Comparison of ENCODE assay signal across 15 cellular contexts in the genomic region with DNA sequence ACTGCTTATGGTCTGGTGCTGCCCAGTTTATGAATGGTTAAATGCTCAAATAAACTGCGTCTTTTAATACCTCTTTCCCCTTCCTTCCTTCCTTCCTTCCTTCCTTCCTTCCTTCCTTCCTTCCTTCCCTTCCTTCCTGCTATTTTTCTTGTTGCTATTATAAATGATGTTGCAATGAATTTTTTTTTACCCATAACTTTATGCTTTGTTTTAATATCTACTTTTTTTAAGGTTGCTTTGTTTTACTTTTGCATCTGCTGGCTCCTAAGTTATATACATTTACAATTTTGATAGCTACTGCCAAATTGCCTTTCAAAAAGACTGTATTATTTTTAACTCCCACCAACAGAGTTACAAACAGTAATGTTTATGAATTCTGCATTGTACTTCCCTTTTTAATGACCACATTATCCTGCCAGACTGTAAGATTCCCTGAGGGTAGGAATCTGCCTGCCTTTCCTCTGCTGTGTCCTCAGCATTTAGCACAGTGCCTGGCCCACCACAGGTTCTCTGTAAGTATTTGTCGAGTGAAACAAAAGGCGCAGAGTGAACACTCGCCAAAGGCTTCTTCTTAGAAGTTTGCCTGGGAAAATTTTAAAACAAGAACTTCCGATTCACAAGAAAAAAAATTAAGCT. TPM values are rescaled to one million over a fixed set of nuclear protein-coding genes. Genes with fewer than 3 reads are reported as not detected.
"Had no signal": no experiment of that assay in that cellular context is flagged by ENCODE, and none has a peak within 500 bp of the region (broad histone marks: within the 10 kb centered on the region; RNA-seq: fewer than 3 reads in every experiment).

No MANE protein-coding gene starts in this region.

- H3K36me3 ChIP-seq: breast epithelium, right atrium auricular region, vagina, WERI-Rb-1 had no signal

- H3K27ac ChIP-seq: breast epithelium, right atrium auricular region, skin epidermis, vagina, WERI-Rb-1 had no signal

- ATAC-seq: activated CD8-positive, alpha-beta T cell treated with anti-CD3 and anti-CD28 coated beads, Interleukin-2, amount 10 ng/mL, durations not matched to agents 7 days and 5 days; naive thymus-derived CD8-positive, alpha-beta T cell had no signal

- H3K27me3 ChIP-seq: breast epithelium, right atrium auricular region, vagina had no signal

- DNase-seq: activated CD4-positive, alpha-beta T cell treated with anti-CD3 and anti-CD28 coated beads for 48 hours; activated CD8-positive, alpha-beta memory T cell treated with anti-CD3 and anti-CD28 coated beads, Interleukin-2, amount 50 U/mL, for 48 hours; activated CD8-positive, alpha-beta T cell treated with anti-CD3 and anti-CD28 coated beads, Interleukin-2, amount 10 ng/mL, durations not matched to agents 7 days and 5 days; activated naive CD8-positive, alpha-beta T cell treated with anti-CD3 and anti-CD28 coated beads, Interleukin-2, amount 10 ng/mL, durations not matched to agents 7 days and 5 days; anterior cingulate cortex; glutamatergic neuron; mucosa of descending colon; naive thymus-derived CD8-positive, alpha-beta T cell; posterior cingulate gyrus; stimulated activated CD4-positive, alpha-beta T cell treated with anti-CD3 and anti-CD28 coated beads, Interleukin-4, amount 100 ng/mL, for 4 hours; WERI-Rb-1 had no signal

- H3K9me3 ChIP-seq: breast epithelium, mucosa of descending colon, right atrium auricular region, vagina had no signal

- H3K4me3 ChIP-seq: breast epithelium, mucosa of descending colon, right atrium auricular region, skin epidermis, vagina had no signal

- H3K4me1 ChIP-seq: breast epithelium, vagina had no signal

RNA-seq across cellular contexts. Expression of a gene that starts 36.9 kb away (rescaled TPM):
- total RNA-seq: activated naive CD8-positive, alpha-beta T cell treated with anti-CD3 and anti-CD28 coated beads, Interleukin-2, amount 10 ng/mL, durations not matched to agents 7 days and 5 days; breast epithelium; mucosa of descending colon; naive thymus-derived CD8-positive, alpha-beta T cell; right atrium auricular region; vagina had no signal
